1 cellular context compared by ENCODE assay signal in the genomic region with DNA sequence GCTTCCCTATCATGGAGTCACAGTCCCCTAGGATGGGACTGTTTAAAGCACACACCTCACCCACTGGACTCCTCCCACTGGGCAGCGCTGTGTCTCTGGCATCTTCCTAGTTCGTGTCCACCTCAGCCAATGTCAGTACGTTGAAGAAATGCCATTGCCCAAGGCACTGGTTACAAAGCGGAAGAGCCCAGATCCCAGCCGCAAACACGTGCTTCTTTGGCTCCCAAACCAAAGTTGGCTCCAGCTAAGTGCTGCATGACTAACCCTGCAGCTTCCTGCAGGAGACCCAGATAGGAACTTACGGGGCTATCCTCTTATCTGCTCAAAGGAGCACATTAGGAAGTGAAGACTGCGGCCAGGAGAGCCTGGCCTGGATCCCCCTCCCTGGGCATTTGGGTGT.
TF ChIP-seq lines count a peak whose summit lies in the region.

No MANE protein-coding gene starts in this region.

TF ChIP-seq in SK-N-SH, 30 proteins besides CTCF, POLR2A, EP300 and RAD21 (continued from another document):
- TF ChIP-seq RXRA (IDR thresholded peaks at IDR 0.05; ENCODE audit: borderline replicate concordance, low read depth) (no peak; the same call in 1 of the 2 replicates), POLR2AphosphoS5 (IDR thresholded peaks at IDR 0.05; ENCODE audit: low read depth, low read length) (peak; percentile 46; the same call in 1 of the 2 replicates), RCOR1 (IDR thresholded peaks at IDR 0.05; ENCODE audit: low read length) (no peak), FOXJ3 (CRISPR knock-in tag; IDR thresholded peaks at IDR 0.05) (no peak), MEF2A (IDR thresholded peaks at IDR 0.05; ENCODE audit: borderline replicate concordance, low read depth) (no peak), FOSL2 (IDR thresholded peaks at IDR 0.05; ENCODE audit: borderline replicate concordance, low read depth) (peak; percentile 61; the same call in 1 of the 2 replicates), SIN3A (IDR thresholded peaks at IDR 0.05; ENCODE audit: borderline replicate concordance, low read depth, low read length) (peak; percentile 50; the same call in 1 of the 2 replicates), JUND (IDR thresholded peaks at IDR 0.05) (peak; percentile 53), ELF1 (IDR thresholded peaks at IDR 0.05) (peak; percentile 78), EZH2phosphoT487 (IDR thresholded peaks at IDR 0.05; ENCODE audit: borderline replicate concordance, low read depth) (no peak), TAF1 (IDR thresholded peaks at IDR 0.05; ENCODE audit: borderline replicate concordance, low read depth, low read length) (no peak), CHD2 (IDR thresholded peaks at IDR 0.05; ENCODE audit: low read length, partially characterized antibody) (no peak), YY1 (IDR thresholded peaks at IDR 0.05; ENCODE audit: low read depth) (0 out of 2 replicates have a peak, but pooled peaks have one; percentile 14), SMC3 (IDR thresholded peaks at IDR 0.05; ENCODE audit: low read depth, low read length) (no peak), MXI1 (IDR thresholded peaks at IDR 0.05; ENCODE audit: low read depth, low read length) (peak; percentile 68; the same call in 1 of the 2 replicates), FOXM1 (IDR thresholded peaks at IDR 0.05; ENCODE audit: low read depth) (no peak), TCF12 (IDR thresholded peaks at IDR 0.05) (no peak; the same call in none of the 2 replicates), GABPA (IDR thresholded peaks at IDR 0.05; ENCODE audit: low read depth) (peak; percentile 57), NRF1 (IDR thresholded peaks at IDR 0.05; ENCODE audit: low read depth, low read length) (no peak), RFX5 (IDR thresholded peaks at IDR 0.05; ENCODE audit: low read length) (no peak)
- TF ChIP-seq, protein P1, sequence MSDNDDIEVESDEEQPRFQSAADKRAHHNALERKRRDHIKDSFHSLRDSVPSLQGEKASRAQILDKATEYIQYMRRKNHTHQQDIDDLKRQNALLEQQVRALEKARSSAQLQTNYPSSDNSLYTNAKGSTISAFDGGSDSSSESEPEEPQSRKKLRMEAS (IDR thresholded peaks at IDR 0.05; ENCODE audit: low read depth), result peak; percentile 99
- TF ChIP-seq, protein P2, sequence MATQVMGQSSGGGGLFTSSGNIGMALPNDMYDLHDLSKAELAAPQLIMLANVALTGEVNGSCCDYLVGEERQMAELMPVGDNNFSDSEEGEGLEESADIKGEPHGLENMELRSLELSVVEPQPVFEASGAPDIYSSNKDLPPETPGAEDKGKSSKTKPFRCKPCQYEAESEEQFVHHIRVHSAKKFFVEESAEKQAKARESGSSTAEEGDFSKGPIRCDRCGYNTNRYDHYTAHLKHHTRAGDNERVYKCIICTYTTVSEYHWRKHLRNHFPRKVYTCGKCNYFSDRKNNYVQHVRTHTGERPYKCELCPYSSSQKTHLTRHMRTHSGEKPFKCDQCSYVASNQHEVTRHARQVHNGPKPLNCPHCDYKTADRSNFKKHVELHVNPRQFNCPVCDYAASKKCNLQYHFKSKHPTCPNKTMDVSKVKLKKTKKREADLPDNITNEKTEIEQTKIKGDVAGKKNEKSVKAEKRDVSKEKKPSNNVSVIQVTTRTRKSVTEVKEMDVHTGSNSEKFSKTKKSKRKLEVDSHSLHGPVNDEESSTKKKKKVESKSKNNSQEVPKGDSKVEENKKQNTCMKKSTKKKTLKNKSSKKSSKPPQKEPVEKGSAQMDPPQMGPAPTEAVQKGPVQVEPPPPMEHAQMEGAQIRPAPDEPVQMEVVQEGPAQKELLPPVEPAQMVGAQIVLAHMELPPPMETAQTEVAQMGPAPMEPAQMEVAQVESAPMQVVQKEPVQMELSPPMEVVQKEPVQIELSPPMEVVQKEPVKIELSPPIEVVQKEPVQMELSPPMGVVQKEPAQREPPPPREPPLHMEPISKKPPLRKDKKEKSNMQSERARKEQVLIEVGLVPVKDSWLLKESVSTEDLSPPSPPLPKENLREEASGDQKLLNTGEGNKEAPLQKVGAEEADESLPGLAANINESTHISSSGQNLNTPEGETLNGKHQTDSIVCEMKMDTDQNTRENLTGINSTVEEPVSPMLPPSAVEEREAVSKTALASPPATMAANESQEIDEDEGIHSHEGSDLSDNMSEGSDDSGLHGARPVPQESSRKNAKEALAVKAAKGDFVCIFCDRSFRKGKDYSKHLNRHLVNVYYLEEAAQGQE (IDR thresholded peaks at IDR 0.05; ENCODE audit: low read depth, low read length), result no peak
- TF ChIP-seq, protein P3, sequence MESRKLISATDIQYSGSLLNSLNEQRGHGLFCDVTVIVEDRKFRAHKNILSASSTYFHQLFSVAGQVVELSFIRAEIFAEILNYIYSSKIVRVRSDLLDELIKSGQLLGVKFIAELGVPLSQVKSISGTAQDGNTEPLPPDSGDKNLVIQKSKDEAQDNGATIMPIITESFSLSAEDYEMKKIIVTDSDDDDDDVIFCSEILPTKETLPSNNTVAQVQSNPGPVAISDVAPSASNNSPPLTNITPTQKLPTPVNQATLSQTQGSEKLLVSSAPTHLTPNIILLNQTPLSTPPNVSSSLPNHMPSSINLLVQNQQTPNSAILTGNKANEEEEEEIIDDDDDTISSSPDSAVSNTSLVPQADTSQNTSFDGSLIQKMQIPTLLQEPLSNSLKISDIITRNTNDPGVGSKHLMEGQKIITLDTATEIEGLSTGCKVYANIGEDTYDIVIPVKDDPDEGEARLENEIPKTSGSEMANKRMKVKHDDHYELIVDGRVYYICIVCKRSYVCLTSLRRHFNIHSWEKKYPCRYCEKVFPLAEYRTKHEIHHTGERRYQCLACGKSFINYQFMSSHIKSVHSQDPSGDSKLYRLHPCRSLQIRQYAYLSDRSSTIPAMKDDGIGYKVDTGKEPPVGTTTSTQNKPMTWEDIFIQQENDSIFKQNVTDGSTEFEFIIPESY (IDR thresholded peaks at IDR 0.05; ENCODE audit: borderline replicate concordance, low read depth), result no peak
- TF ChIP-seq, protein P4, sequence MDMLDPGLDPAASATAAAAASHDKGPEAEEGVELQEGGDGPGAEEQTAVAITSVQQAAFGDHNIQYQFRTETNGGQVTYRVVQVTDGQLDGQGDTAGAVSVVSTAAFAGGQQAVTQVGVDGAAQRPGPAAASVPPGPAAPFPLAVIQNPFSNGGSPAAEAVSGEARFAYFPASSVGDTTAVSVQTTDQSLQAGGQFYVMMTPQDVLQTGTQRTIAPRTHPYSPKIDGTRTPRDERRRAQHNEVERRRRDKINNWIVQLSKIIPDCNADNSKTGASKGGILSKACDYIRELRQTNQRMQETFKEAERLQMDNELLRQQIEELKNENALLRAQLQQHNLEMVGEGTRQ (IDR thresholded peaks at IDR 0.05; ENCODE audit: borderline replicate concordance, low read depth, low read length), result no peak
- TF ChIP-seq, protein P5, sequence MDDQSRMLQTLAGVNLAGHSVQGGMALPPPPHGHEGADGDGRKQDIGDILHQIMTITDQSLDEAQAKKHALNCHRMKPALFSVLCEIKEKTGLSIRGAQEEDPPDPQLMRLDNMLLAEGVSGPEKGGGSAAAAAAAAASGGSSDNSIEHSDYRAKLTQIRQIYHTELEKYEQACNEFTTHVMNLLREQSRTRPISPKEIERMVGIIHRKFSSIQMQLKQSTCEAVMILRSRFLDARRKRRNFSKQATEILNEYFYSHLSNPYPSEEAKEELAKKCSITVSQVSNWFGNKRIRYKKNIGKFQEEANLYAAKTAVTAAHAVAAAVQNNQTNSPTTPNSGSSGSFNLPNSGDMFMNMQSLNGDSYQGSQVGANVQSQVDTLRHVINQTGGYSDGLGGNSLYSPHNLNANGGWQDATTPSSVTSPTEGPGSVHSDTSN (IDR thresholded peaks at IDR 0.05), result peak; percentile 15; the same call in 1 of the 2 replicates
